Comparison of ENCODE assay signal across 19 cellular contexts in the genomic region with DNA sequence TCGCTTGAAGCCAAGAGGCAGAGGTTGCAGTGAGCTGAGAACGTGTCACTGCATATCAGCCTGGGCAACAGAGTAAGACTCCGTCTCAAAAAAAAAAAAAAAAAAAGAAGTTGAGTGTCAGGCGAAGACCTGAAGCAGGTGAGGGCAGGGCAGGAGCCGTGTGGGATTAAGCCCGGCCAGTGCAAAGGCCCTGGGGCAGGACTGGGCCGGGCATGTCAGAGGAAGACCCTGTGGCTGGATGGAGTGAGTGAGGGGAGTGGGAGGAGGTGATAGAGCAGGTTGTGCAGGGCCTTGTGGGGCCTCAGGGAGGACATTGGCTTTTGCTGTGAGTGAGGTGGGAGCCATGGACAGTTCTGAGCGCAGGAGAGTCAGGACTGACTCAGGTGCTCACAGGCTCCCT. TPM values are rescaled to one million over a fixed set of nuclear protein-coding genes. Genes with fewer than 3 reads are reported as not detected.
DNase-seq lines count a peak whose midpoint lies in the region; ATAC-seq and TF ChIP-seq lines count a peak whose summit lies in the region.
"Had no signal": no experiment of that assay in that cellular context is flagged by ENCODE, and none has a peak within 500 bp of the region (broad histone marks: within the 10 kb centered on the region; RNA-seq: fewer than 3 reads in every experiment).

No MANE protein-coding gene starts in this region.

- peaks cover 13% of the 10 kb centered on the region for H3K4me1 Mint-ChIP-seq in T-helper 1 cell treated with Interleukin-12 subunit alpha and Interleukin-12 subunit beta and Interleukin-4 antibody, amounts not matched to agents 30 μg/mL and 1 μg/mL, for 36 hours (ENCODE audit: low read depth)
- no peaks in the 10 kb centered on the region for H3K4me1 Mint-ChIP-seq in CD8-positive, alpha-beta memory T cell
- peaks cover 3% of the 10 kb centered on the region for H3K4me1 Mint-ChIP-seq in activated naive CD8-positive, alpha-beta T cell treated with anti-CD3 and anti-CD28 coated beads, Interleukin-2, amount 10 ng/mL, durations not matched to agents 7 days and 5 days

- H2BK15ac ChIP-seq in mesendoderm (replicated peaks; ENCODE audit: low read depth), result no peak overlapping the region

- H3K9me3 Mint-ChIP-seq in T-helper 1 cell treated with Interleukin-12 subunit alpha and Interleukin-12 subunit beta and Interleukin-4 antibody, amounts not matched to agents 30 μg/mL and 1 μg/mL, for 36 hours, result no peaks in the 10 kb centered on the region
- H3K9me3 Mint-ChIP-seq in CD8-positive, alpha-beta memory T cell, result no peaks in the 10 kb centered on the region
- H3K9me3 Mint-ChIP-seq in activated naive CD8-positive, alpha-beta T cell treated with anti-CD3 and anti-CD28 coated beads, Interleukin-2, amount 10 ng/mL, durations not matched to agents 7 days and 5 days, result no peaks in the 10 kb centered on the region
- H3K9me3 Mint-ChIP-seq: IgD-negative memory B cell had no signal

- H3K4me3 ChIP-seq in CD8-positive, alpha-beta memory T cell (ENCODE audit: low read length), result no peak overlapping the region
- no peak overlapping the region for H3K4me3 ChIP-seq in mesendoderm (ENCODE audit: low read length)
- H3K4me3 ChIP-seq: BLaER1 treated with 17β-estradiol and CSF1 and Interleukin-3, amounts not matched to agents 10 nM and 100 nM; SJCRH30 had no signal

- ATAC-seq in activated naive CD8-positive, alpha-beta T cell treated with anti-CD3 and anti-CD28 coated beads, Interleukin-2, amount 10 ng/mL, durations not matched to agents 7 days and 5 days (ENCODE audit: low read depth), result no peak
- ATAC-seq in left colon, result peak; percentile 15
- ATAC-seq: Panc1 had no signal

- no peak overlapping the region for H4K5ac ChIP-seq in mesendoderm (ENCODE audit: low read length)

- H3K23ac ChIP-seq in mesendoderm (ENCODE audit: low read length), result no peak overlapping the region

- WGBS in mesendoderm (ENCODE audit: extremely low coverage, insufficient coverage, low lambda C conversion rate), result no CpG with 5 or more reads among the region's 8 CpGs

- no peaks in the 10 kb centered on the region for H3K27me3 Mint-ChIP-seq in T-helper 1 cell treated with Interleukin-12 subunit alpha and Interleukin-12 subunit beta and Interleukin-4 antibody, amounts not matched to agents 30 μg/mL and 1 μg/mL, for 36 hours (ENCODE audit: low read depth)
- H3K27me3 Mint-ChIP-seq in CD8-positive, alpha-beta memory T cell, result no peaks in the 10 kb centered on the region
- no peaks in the 10 kb centered on the region for H3K27me3 Mint-ChIP-seq in activated naive CD8-positive, alpha-beta T cell treated with anti-CD3 and anti-CD28 coated beads, Interleukin-2, amount 10 ng/mL, durations not matched to agents 7 days and 5 days
- H3K27me3 Mint-ChIP-seq: IgD-negative memory B cell had no signal

- H3K27ac ChIP-seq in CD8-positive, alpha-beta memory T cell (ENCODE audit: low read depth, low read length), result no peak overlapping the region
- H3K27ac ChIP-seq in mesendoderm (ENCODE audit: low read depth, low read length), result no peak overlapping the region
- H3K27ac ChIP-seq: 22Rv1; BLaER1 treated with 17β-estradiol and CSF1 and Interleukin-3, amounts not matched to agents 10 nM and 100 nM; SJCRH30 had no signal

- CTCF ChIA-PET in CD8-positive, alpha-beta memory T cell (lab: Charles Lee), result no interaction called here

- H2BK120ac ChIP-seq in mesendoderm (ENCODE audit: low read depth, low read length), result no peak overlapping the region

- H3K4ac ChIP-seq in mesendoderm (ENCODE audit: low read depth, low read length), result no peak overlapping the region

- H4K8ac ChIP-seq in mesendoderm (ENCODE audit: low read depth, low read length), result no peak overlapping the region

- H3K27ac Mint-ChIP-seq in T-helper 1 cell treated with Interleukin-12 subunit alpha and Interleukin-12 subunit beta and Interleukin-4 antibody, amounts not matched to agents 30 μg/mL and 1 μg/mL, for 36 hours, result peak overlapping the region; percentile 63
- H3K27ac Mint-ChIP-seq in CD8-positive, alpha-beta memory T cell, result peak overlapping the region in 5 of 8 donors; percentile 33 to 93 (median 79)
- H3K27ac Mint-ChIP-seq in activated naive CD8-positive, alpha-beta T cell treated with anti-CD3 and anti-CD28 coated beads, Interleukin-2, amount 10 ng/mL, durations not matched to agents 7 days and 5 days, result peak overlapping the region; percentile 48
- H3K27ac Mint-ChIP-seq: IgD-negative memory B cell had no signal

- no peaks in the 10 kb centered on the region for H3K79me2 ChIP-seq in mesendoderm (ENCODE audit: control insufficient read depth, insufficient read depth, low read length)

- no peaks in the 10 kb centered on the region for H3K9me3 ChIP-seq in CD8-positive, alpha-beta memory T cell (ENCODE audit: low read length)
- H3K9me3 ChIP-seq: BLaER1 treated with 17β-estradiol and CSF1 and Interleukin-3, amounts not matched to agents 10 nM and 100 nM; SJCRH30 had no signal

- no peaks in the 10 kb centered on the region for H3K79me1 ChIP-seq in mesendoderm (ENCODE audit: low read length)

- no peaks in the 10 kb centered on the region for H3K27me3 ChIP-seq in CD8-positive, alpha-beta memory T cell (ENCODE audit: insufficient read depth, low read length, poor library complexity, severe bottlenecking)
- no peaks in the 10 kb centered on the region for H3K27me3 ChIP-seq in mesendoderm (ENCODE audit: insufficient read depth, low read length, poor library complexity)
- H3K27me3 ChIP-seq: BLaER1 treated with 17β-estradiol and CSF1 and Interleukin-3, amounts not matched to agents 10 nM and 100 nM; SJCRH30 had no signal

- POLR2A ChIA-PET in CD8-positive, alpha-beta memory T cell (lab: Charles Lee), result no interaction called here
- POLR2A ChIA-PET in activated naive CD8-positive, alpha-beta T cell treated with anti-CD3 and anti-CD28 coated beads, Interleukin-2, amount 10 ng/mL, durations not matched to agents 7 days and 5 days (lab: Charles Lee), result interaction anchor here (0.6 kb wide), 1 partner anchor 73 kb away, joined by 3 read pairs; no protein-coding TSS in a partner anchor

- H3K4me1 ChIP-seq in CD8-positive, alpha-beta memory T cell (ENCODE audit: insufficient read depth, low read length), result no peaks in the 10 kb centered on the region
- no peaks in the 10 kb centered on the region for H3K4me1 ChIP-seq in mesendoderm (ENCODE audit: control insufficient read depth, low read depth, low read length)
- H3K4me1 ChIP-seq: SJCRH30 had no signal

- DNase-seq in T-helper 1 cell (no peak), left colon (no peak), mesendoderm (no peak), GM13976 (ENCODE audit: low spot score) (no peak)
- no peak for DNase-seq in CD8-positive, alpha-beta memory T cell
- DNase-seq in activated naive CD8-positive, alpha-beta T cell treated with anti-CD3 and anti-CD28 coated beads, Interleukin-2, amount 10 ng/mL, durations not matched to agents 7 days and 5 days, result no peak
- DNase-seq in activated CD4-positive, CD25-positive, alpha-beta regulatory T cell (lab: John Stamatoyannopoulos, UW), result no peak
- DNase-seq: ACHN, Karpas-422, NCI-H1105 treated with DMSO at 0.1 percent for 48 hours, NCI-H2029 treated with DMSO at 0.1 percent for 48 hours, NCI-H524 treated with DMSO at 0.1 percent for 48 hours, NCI-H82, SJCRH30 had no signal

- in situ Hi-C loops in GM13976 (cut with MboI; ENCODE audit: low sequenced_read_pairs, unreplicated experiment), result no loop called here

- H3K4me2 ChIP-seq in mesendoderm (ENCODE audit: low read length), result no peak overlapping the region
- H3K4me2 ChIP-seq: BLaER1 treated with 17β-estradiol and CSF1 and Interleukin-3, amounts not matched to agents 10 nM and 100 nM had no signal

- no peak overlapping the region for H3K56ac ChIP-seq in mesendoderm (ENCODE audit: low read length)

- H3K36me3 Mint-ChIP-seq in T-helper 1 cell treated with Interleukin-12 subunit alpha and Interleukin-12 subunit beta and Interleukin-4 antibody, amounts not matched to agents 30 μg/mL and 1 μg/mL, for 36 hours (ENCODE audit: low read depth), result peaks cover 52% of the 10 kb centered on the region
- H3K36me3 Mint-ChIP-seq in CD8-positive, alpha-beta memory T cell, result peaks cover 10 to 78% (median 12%) of the 10 kb centered on the region in 3 donors
- peaks cover 31% of the 10 kb centered on the region for H3K36me3 Mint-ChIP-seq in activated naive CD8-positive, alpha-beta T cell treated with anti-CD3 and anti-CD28 coated beads, Interleukin-2, amount 10 ng/mL, durations not matched to agents 7 days and 5 days

- H3K4me3 Mint-ChIP-seq in T-helper 1 cell treated with Interleukin-12 subunit alpha and Interleukin-12 subunit beta and Interleukin-4 antibody, amounts not matched to agents 30 μg/mL and 1 μg/mL, for 36 hours, result no peak overlapping the region
- no peak overlapping the region for H3K4me3 Mint-ChIP-seq in CD8-positive, alpha-beta memory T cell
- H3K4me3 Mint-ChIP-seq in activated naive CD8-positive, alpha-beta T cell treated with anti-CD3 and anti-CD28 coated beads, Interleukin-2, amount 10 ng/mL, durations not matched to agents 7 days and 5 days, result no peak overlapping the region
- H3K4me3 Mint-ChIP-seq: IgD-negative memory B cell had no signal

- H3K18ac ChIP-seq in mesendoderm (ENCODE audit: low read length), result no peak overlapping the region

- peaks cover 49% of the 10 kb centered on the region for H3K36me3 ChIP-seq in CD8-positive, alpha-beta memory T cell (ENCODE audit: insufficient read depth, low read length)
- H3K36me3 ChIP-seq in mesendoderm (ENCODE audit: control insufficient read depth, insufficient read depth, low read length), result peaks cover 3% of the 10 kb centered on the region

- intact Hi-C loops in left colon (cut with DNase I, micrococcal nuclease), result no loop called here

- no peak overlapping the region for H2AK5ac ChIP-seq in mesendoderm (ENCODE audit: low read length)

- no peak overlapping the region for H2BK5ac ChIP-seq in mesendoderm (ENCODE audit: low read length)

- no peak for TF ChIP-seq CTCF in GM13976 (IDR thresholded peaks at IDR 0.05; ENCODE audit: borderline replicate concordance, control extremely low read depth, extremely low read depth, insufficient read depth, missing control alignments)

- H3K9ac ChIP-seq in mesendoderm (ENCODE audit: low read length), result no peak overlapping the region
- H3K9ac ChIP-seq: BLaER1 treated with 17β-estradiol and CSF1 and Interleukin-3, amounts not matched to agents 10 nM and 100 nM had no signal

RNA-seq across cellular contexts. Expression of a gene that starts 47.9 kb away (rescaled TPM):
- total RNA-seq in CD8-positive, alpha-beta memory T cell, result 10 to 100 TPM; 15.7 to 16.6 TPM
- polyA plus RNA-seq in CD8-positive, alpha-beta memory T cell, result 29.9 TPM
- 10 to 100 TPM in 1 of 2 experiments, 1 to 10 TPM in 1; 8.6 to 11.8 TPM for total RNA-seq in activated naive CD8-positive, alpha-beta T cell treated with anti-CD3 and anti-CD28 coated beads, Interleukin-2, amount 10 ng/mL, durations not matched to agents 7 days and 5 days
- total RNA-seq in left colon, result 10 to 100 TPM; 16.9 to 19.5 TPM
- polyA plus RNA-seq in mesendoderm (2013, experiment 1 of 2), result 20.4 TPM
- 20.1 TPM for polyA plus RNA-seq in mesendoderm (2013, experiment 2 of 2)
